In the genomic region with DNA sequence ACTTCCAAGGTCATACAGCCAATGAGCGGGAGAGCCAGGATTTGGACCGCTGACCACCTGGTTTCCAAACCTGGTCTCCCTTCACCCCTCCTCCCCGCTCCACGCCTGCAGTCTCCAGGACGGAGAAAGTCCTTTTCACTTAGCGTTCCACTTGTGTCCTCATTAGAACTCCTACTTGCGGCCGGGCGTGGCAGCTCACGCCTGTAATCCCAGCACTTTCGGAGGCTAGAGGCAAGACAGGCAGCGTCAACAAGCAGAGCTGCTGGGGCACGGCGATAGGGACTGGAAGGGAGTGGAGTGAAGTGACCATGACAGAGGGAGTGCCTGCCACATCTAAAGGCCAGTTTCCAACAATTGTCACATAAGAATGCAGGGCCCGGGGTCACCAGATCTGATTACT, we compare ENCODE assay signal across 31 cellular contexts.
DNase-seq lines count a peak whose midpoint lies in the region; ATAC-seq, FAIRE-seq and TF ChIP-seq lines count a peak whose summit lies in the region.
"Had no signal": no experiment of that assay in that cellular context is flagged by ENCODE, and none has a peak within 500 bp of the region (broad histone marks: within the 10 kb centered on the region; RNA-seq: fewer than 3 reads in every experiment).

No MANE protein-coding gene starts in this region.

- H3K4me1 ChIP-seq in ascending aorta (peaks cover 13 to 40% of the 10 kb centered on the region in 2 donors), left lung (peaks cover 24 to 62% of the 10 kb centered on the region in 2 donors), small intestine (ENCODE audit: control insufficient read depth in 2 of 2, insufficient read depth in 1 of 2, low read depth in 1 of 2, low read length in 1 of 2) (no peaks in the 10 kb centered on the region)

- H3K9me3 Mint-ChIP-seq in stimulated activated naive B cell treated with anti-CD40 and anti-IgM and Interleukin-4, amounts not matched to agents 10 μg/mL and 1 μg/mL and 100 μg/mL, for 72 hours, result no peaks in the 10 kb centered on the region
- H3K9me3 Mint-ChIP-seq: activated T-cell treated with anti-CD3 and anti-CD28 coated beads, Interleukin-2, amount 50 U/mL, for 4 hours; CD8-positive, alpha-beta memory T cell; dendritic cell treated with granulocyte-macrophage colony-stimulating factor and Interleukin-4, amounts not matched to agents 40 ng/mL and 50 ng/mL, for 4 days had no signal

- intact Hi-C loops in ascending aorta (cut with DNase I), result loop anchor here (5.0 kb wide), 2 partner anchors 47 to 73 kb away; no protein-coding TSS in a partner anchor
- intact Hi-C loops in left lung (cut with DNase I), result no loop called here

- FAIRE-seq in small intestine (lab: Jason Lieb, UNC), result no peak
- FAIRE-seq: G401.6, HTR-8/SVneo had no signal

- no peak overlapping the region for H3K4me3 Mint-ChIP-seq in stimulated activated naive B cell treated with anti-CD40 and anti-IgM and Interleukin-4, amounts not matched to agents 10 μg/mL and 1 μg/mL and 100 μg/mL, for 72 hours
- H3K4me3 Mint-ChIP-seq: activated B cell treated with CpG ODN at 0.5 μM for 24 hours; activated T-cell treated with anti-CD3 and anti-CD28 coated beads, Interleukin-2, amount 50 U/mL, for 4 hours; B cell; CD8-positive, alpha-beta memory T cell; dendritic cell treated with granulocyte-macrophage colony-stimulating factor and Interleukin-4, amounts not matched to agents 40 ng/mL and 50 ng/mL, for 4 days; immature natural killer cell had no signal

- no peaks in the 10 kb centered on the region for H3K36me3 Mint-ChIP-seq in stimulated activated naive B cell treated with anti-CD40 and anti-IgM and Interleukin-4, amounts not matched to agents 10 μg/mL and 1 μg/mL and 100 μg/mL, for 72 hours
- H3K36me3 Mint-ChIP-seq: CD8-positive, alpha-beta memory T cell; immature natural killer cell had no signal

- H3K27me3 Mint-ChIP-seq in stimulated activated naive B cell treated with anti-CD40 and anti-IgM and Interleukin-4, amounts not matched to agents 10 μg/mL and 1 μg/mL and 100 μg/mL, for 72 hours, result peaks cover 15 to 38% of the 10 kb centered on the region in 2 donors

- WGBS in small intestine, 3 donors, result 37 to 78% (median 60%) methylated on average over 15 of the region's 15 CpGs

- H3K4me1 Mint-ChIP-seq in stimulated activated naive B cell treated with anti-CD40 and anti-IgM and Interleukin-4, amounts not matched to agents 10 μg/mL and 1 μg/mL and 100 μg/mL, for 72 hours, result peaks cover 2 to 13% of the 10 kb centered on the region in 2 donors
- H3K4me1 Mint-ChIP-seq: activated B cell treated with CpG ODN at 0.5 μM for 24 hours, B cell had no signal

- no peak overlapping the region for H3K27ac Mint-ChIP-seq in stimulated activated naive B cell treated with anti-CD40 and anti-IgM and Interleukin-4, amounts not matched to agents 10 μg/mL and 1 μg/mL and 100 μg/mL, for 72 hours
- H3K27ac Mint-ChIP-seq: activated B cell treated with CpG ODN at 0.5 μM for 24 hours; B cell; dendritic cell treated with granulocyte-macrophage colony-stimulating factor and Interleukin-4, amounts not matched to agents 40 ng/mL and 50 ng/mL, for 4 days; immature natural killer cell had no signal

- H3K4me3 ChIP-seq in ascending aorta (no peak overlapping the region), left lung (no peak overlapping the region), small intestine (ENCODE audit: low read depth in 1 of 2, low read length in 2 of 2) (no peak overlapping the region)
- H3K4me3 ChIP-seq: esophagus squamous epithelium, gastrocnemius medialis, PC-9, sigmoid colon, thoracic aorta had no signal

- ATAC-seq in left lung, result peak; percentile 56
- no peak for ATAC-seq in stimulated activated naive B cell treated with anti-CD40 and anti-IgM and Interleukin-4, amounts not matched to agents 10 μg/mL and 1 μg/mL and 100 μg/mL, for 72 hours (replicated peaks)
- ATAC-seq in HG03432 (IDR thresholded peaks at IDR 0.05; ENCODE audit: unreplicated experiment), result no peak
- no peak for ATAC-seq in HG02884 (IDR thresholded peaks at IDR 0.05; ENCODE audit: unreplicated experiment)
- ATAC-seq: activated T-cell treated with anti-CD3 and anti-CD28 coated beads, Interleukin-2, amount 50 U/mL, for 4 hours; gastrocnemius medialis had no signal

- DNase-seq in Caki2 (ENCODE audit: low read depth), result peak; percentile 47
- DNase-seq in ascending aorta (ENCODE audit: low spot score in 2 of 2), result no peak
- peak; percentile 80 to 88 for DNase-seq in left lung
- peak; percentile 25 for DNase-seq in small intestine
- no peak for DNase-seq in MV-4-11 (lab: John Stamatoyannopoulos, UW)
- DNase-seq in stimulated activated naive B cell treated with anti-CD40 and anti-IgM and Interleukin-4, amounts not matched to agents 10 μg/mL and 1 μg/mL and 100 μg/mL, for 72 hours, result no peak
- DNase-seq: activated B cell treated with CpG ODN at 0.5 μM for 24 hours; activated CD4-positive, alpha-beta T cell treated with anti-CD3 and anti-CD28 coated beads, Interleukin-2, amount 50 U/mL, for 1 hour; activated gamma-delta T cell treated with Interleukin-2 at 50 U/mL for 16 hours; activated T-cell treated with anti-CD3 and anti-CD28 coated beads, Interleukin-2, amount 50 U/mL, for 4 hours; CD8-positive, alpha-beta memory T cell; central memory CD4-positive, alpha-beta T cell; esophagus squamous epithelium; gastrocnemius medialis; H7; immature natural killer cell; KBM-7; NCI-H2081; NCI-H524 treated with DMSO at 0.1 percent for 48 hours; PC-9; SIG-M5; sigmoid colon; stimulated activated CD4-positive, alpha-beta T cell treated with anti-CD3 and anti-CD28 coated beads, Interleukin-15, amount 100 ng/mL, for 24 hours; stimulated activated naive CD4-positive, alpha-beta T cell had no signal

- H3K27ac ChIP-seq in ascending aorta (peak overlapping the region; percentile 85 to 88), left lung (peak overlapping the region; percentile 81 to 89), small intestine (ENCODE audit: low read depth in 1 of 2, low read length in 1 of 2) (no peak overlapping the region)
- H3K27ac ChIP-seq: gastrocnemius medialis, PC-9 had no signal

- TF ChIP-seq CTCF in ascending aorta (IDR thresholded peaks at IDR 0.05) (no peak), left lung (IDR thresholded peaks at IDR 0.05) (no peak)

- H3K27me3 ChIP-seq in ascending aorta, result no peaks in the 10 kb centered on the region
- no peaks in the 10 kb centered on the region for H3K27me3 ChIP-seq in left lung
- no peaks in the 10 kb centered on the region for H3K27me3 ChIP-seq in small intestine (ENCODE audit: control insufficient read depth in 2 of 2, insufficient read depth in 2 of 2, low read length in 2 of 2)
- H3K27me3 ChIP-seq: gastrocnemius medialis, sigmoid colon had no signal

- H3K36me3 ChIP-seq in ascending aorta (no peaks in the 10 kb centered on the region), left lung (no peaks in the 10 kb centered on the region), small intestine (ENCODE audit: control insufficient read depth in 2 of 2, insufficient read depth in 2 of 2, low read length in 2 of 2) (no peaks in the 10 kb centered on the region)
- H3K36me3 ChIP-seq: esophagus squamous epithelium, gastrocnemius medialis, sigmoid colon, thoracic aorta had no signal

- no peaks in the 10 kb centered on the region for H3K9me3 ChIP-seq in ascending aorta
- H3K9me3 ChIP-seq in left lung, result no peaks in the 10 kb centered on the region
- H3K9me3 ChIP-seq in small intestine (ENCODE audit: control insufficient read depth, low read depth), result no peaks in the 10 kb centered on the region
- H3K9me3 ChIP-seq: esophagus squamous epithelium, gastrocnemius medialis, sigmoid colon, thoracic aorta had no signal

- in situ Hi-C loops in Caki2 (cut with HindIII; ENCODE audit: low pct_unique_long_range_greater_than_20kb, low sequenced_read_pairs), result no loop called here

Comparison
In these comparisons a context has a peak if more than half of its experiments do, and no peak if none do; other contexts are left out.
1. DNase-seq: peak in Caki2 (single experiment), left lung (2 of 2) and small intestine (single experiment); none in ascending aorta (0 of 2), MV-4-11 (single experiment) and stimulated activated naive B cell treated with anti-CD40 and anti-IgM and Interleukin-4, amounts not matched to agents 10 μg/mL and 1 μg/mL and 100 μg/mL, for 72 hours (single experiment).
2. H3K27ac ChIP-seq: peak in ascending aorta (2 of 2) and left lung (2 of 2); none in small intestine (0 of 2).